ENCODE assay signal across 10 cellular contexts in the genomic region with DNA sequence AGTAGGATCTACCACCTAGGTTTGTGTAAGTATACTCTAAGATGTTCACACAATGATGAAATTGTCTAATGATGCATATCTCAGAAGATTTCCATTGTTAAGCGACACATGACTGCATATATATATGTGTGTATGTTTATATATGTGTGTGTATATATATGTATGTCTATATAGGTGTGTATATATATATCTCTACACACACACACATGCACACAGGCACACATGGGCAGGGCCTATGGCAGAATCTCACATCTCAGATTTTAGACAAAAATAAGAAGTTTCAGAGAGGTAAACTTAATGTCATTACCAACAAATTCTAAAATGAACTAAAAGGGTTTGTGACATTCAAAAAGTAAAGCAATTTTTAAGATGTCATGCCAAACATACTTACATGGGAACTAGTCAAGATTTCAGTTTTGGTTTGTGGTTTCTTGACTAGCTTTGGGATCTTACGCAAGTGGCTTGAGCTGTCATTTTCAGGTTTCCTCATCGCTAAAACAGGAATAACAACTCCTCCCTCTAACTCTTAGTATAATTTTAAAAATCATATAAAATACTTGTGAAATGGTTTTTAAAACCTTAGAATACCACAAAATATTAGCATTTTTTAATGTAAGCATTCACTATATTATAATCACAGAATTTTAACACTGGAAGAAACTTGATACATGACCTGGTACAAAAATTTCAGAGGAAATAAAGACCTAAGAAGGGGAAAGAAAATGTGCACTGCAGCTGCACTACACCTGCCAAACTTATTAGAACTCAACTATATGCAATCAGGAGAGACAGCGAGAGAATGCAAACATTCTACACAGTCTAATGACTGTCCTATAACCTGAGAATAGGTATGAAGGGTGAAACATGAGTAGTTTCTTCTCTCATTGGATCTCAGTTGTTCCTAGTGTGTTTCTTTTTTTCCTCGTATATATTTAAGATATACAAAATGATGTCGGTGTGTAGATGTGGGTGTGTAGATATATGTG.
DNase-seq lines count a peak whose midpoint lies in the region; ATAC-seq, FAIRE-seq and TF ChIP-seq lines count a peak whose summit lies in the region.
"Had no signal": no experiment of that assay in that cellular context is flagged by ENCODE, and none has a peak within 500 bp of the region (broad histone marks: within the 10 kb centered on the region; RNA-seq: fewer than 3 reads in every experiment).

No MANE protein-coding gene starts in this region.

- intact Hi-C loops in Right ventricle myocardium superior (cut with DNase I): no loop called here

- no peak for FAIRE-seq in HTR-8/SVneo (lab: Jason Lieb, UNC)

- no peaks in the 10 kb centered on the region for H3K27me3 ChIP-seq in GM06990 (replicated peaks; ENCODE audit: control insufficient read depth, insufficient read depth, low read length)

- peak; percentile 63 for ATAC-seq in GM21423 (IDR thresholded peaks at IDR 0.05; ENCODE audit: unreplicated experiment)
- peak; percentile 51 for ATAC-seq in HG03565 (IDR thresholded peaks at IDR 0.05; ENCODE audit: unreplicated experiment)
- peak; percentile 61 for ATAC-seq in esophagus mucosa
- ATAC-seq in Right ventricle myocardium superior (ENCODE audit: poor library complexity): no peak

- H3K4me3 ChIP-seq in GM06990 (replicated peaks; ENCODE audit: low read depth, low read length): no peak overlapping the region
- H3K4me3 ChIP-seq: lung had no signal

- no peak for TF ChIP-seq CTCF in GM06990 (IDR thresholded peaks at IDR 0.05; ENCODE audit: insufficient read depth, low read length, poor library complexity, severe bottlenecking)

- no peaks in the 10 kb centered on the region for H3K36me3 ChIP-seq in GM06990 (ENCODE audit: control insufficient read depth, insufficient read depth, low read length)

- DNase-seq in GM06990 (ENCODE audit: extremely low read depth, insufficient read length) (peak; percentile 16), NCI-H187 treated with DMSO at 0.1 percent for 48 hours (lab: John Stamatoyannopoulos, UW) (no peak), Right ventricle myocardium superior (no peak), HTR-8/SVneo (ENCODE audit: insufficient read length, low spot score) (no peak), GOT3 (lab: John Stamatoyannopoulos, UW) (no peak)
- DNase-seq: activated CD8-positive, alpha-beta memory T cell treated with anti-CD3 and anti-CD28 coated beads, Interleukin-2, amount 50 U/mL, for 4 hours had no signal
